In the genomic region with DNA sequence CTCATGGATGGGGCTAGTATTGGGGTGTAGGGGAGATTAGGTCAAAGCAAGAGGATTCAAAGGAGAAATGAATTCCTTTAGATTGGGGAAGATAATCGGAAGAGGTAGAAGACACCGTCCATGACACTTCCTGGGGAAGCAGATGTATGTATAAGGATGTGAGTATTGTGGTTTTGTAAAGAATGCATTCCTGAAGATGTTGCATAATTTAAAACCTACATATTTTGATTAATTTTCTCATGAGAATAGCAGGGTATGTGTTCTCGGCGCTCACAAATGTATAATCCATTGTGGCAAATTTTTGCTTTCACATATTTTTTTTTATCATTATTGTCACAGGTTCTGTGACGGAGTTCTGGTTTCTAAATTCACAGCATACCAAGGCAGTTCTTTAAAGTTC, we compare ENCODE assay signal across 1 cellular context.
TF ChIP-seq lines count a peak whose summit lies in the region.

No MANE protein-coding gene starts in this region.

TF ChIP-seq in HepG2, 621 proteins besides CTCF, POLR2A, EP300 and RAD21:
- TF ChIP-seq SP2 (CRISPR knock-in tag; IDR thresholded peaks at IDR 0.05) (no peak), KLF6 (CRISPR knock-in tag; IDR thresholded peaks at IDR 0.05) (no peak), ZNF282 (IDR thresholded peaks at IDR 0.05; ENCODE audit: partially characterized antibody) (no peak), ZNF205 (CRISPR knock-in tag; IDR thresholded peaks at IDR 0.05) (no peak), NR1H2 (CRISPR knock-in tag; IDR thresholded peaks at IDR 0.05; ENCODE audit: borderline replicate concordance, low read depth) (no peak), ISL2 (CRISPR knock-in tag; IDR thresholded peaks at IDR 0.05) (no peak), NAIF1 (CRISPR knock-in tag; IDR thresholded peaks at IDR 0.05; ENCODE audit: borderline replicate concordance) (no peak), NFRKB (IDR thresholded peaks at IDR 0.05) (no peak), ZNF629 (CRISPR knock-in tag; conservative IDR thresholded peaks at IDR 0.05) (no peak), PAF1 (CRISPR knock-in tag; IDR thresholded peaks at IDR 0.05) (no peak), SRSF1 (optimal IDR thresholded peaks at IDR 0.05; ENCODE audit: low read depth, low read length) (no peak), SP140L (CRISPR knock-in tag; IDR thresholded peaks at IDR 0.05; ENCODE audit: borderline replicate concordance) (no peak)
- TF ChIP-seq, protein P1, sequence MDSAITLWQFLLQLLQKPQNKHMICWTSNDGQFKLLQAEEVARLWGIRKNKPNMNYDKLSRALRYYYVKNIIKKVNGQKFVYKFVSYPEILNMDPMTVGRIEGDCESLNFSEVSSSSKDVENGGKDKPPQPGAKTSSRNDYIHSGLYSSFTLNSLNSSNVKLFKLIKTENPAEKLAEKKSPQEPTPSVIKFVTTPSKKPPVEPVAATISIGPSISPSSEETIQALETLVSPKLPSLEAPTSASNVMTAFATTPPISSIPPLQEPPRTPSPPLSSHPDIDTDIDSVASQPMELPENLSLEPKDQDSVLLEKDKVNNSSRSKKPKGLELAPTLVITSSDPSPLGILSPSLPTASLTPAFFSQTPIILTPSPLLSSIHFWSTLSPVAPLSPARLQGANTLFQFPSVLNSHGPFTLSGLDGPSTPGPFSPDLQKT (CRISPR knock-in tag; IDR thresholded peaks at IDR 0.05; ENCODE audit: borderline replicate concordance), result no peak
- TF ChIP-seq, protein P2, sequence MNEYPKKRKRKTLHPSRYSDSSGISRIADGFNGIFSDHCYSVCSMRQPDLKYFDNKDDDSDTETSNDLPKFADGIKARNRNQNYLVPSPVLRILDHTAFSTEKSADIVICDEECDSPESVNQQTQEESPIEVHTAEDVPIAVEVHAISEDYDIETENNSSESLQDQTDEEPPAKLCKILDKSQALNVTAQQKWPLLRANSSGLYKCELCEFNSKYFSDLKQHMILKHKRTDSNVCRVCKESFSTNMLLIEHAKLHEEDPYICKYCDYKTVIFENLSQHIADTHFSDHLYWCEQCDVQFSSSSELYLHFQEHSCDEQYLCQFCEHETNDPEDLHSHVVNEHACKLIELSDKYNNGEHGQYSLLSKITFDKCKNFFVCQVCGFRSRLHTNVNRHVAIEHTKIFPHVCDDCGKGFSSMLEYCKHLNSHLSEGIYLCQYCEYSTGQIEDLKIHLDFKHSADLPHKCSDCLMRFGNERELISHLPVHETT (CRISPR knock-in tag; conservative IDR thresholded peaks at IDR 0.05), result no peak
- TF ChIP-seq, protein P3, sequence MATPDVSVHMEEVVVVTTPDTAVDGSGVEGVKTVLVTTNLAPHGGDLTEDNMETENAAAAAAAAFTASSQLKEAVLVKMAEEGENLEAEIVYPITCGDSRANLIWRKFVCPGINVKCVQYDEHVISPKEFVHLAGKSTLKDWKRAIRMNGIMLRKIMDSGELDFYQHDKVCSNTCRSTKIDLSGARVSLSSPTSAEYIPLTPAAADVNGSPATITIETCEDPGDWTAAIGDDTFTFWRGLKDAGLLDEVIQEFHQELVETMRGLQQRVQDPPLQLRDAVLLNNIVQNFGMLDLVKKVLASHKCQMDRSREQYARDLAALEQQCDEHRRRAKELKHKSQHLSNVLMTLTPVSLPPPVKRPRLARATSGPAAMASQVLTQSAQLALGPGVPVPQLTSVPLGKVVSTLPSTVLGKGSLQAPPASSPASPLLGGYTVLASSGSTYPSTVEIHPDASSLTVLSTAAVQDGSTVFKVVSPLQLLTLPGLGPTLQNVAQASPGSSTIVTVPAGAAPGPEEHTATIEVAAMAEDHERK (CRISPR knock-in tag; IDR thresholded peaks at IDR 0.05; ENCODE audit: low read depth), result no peak
- TF ChIP-seq, protein P4, sequence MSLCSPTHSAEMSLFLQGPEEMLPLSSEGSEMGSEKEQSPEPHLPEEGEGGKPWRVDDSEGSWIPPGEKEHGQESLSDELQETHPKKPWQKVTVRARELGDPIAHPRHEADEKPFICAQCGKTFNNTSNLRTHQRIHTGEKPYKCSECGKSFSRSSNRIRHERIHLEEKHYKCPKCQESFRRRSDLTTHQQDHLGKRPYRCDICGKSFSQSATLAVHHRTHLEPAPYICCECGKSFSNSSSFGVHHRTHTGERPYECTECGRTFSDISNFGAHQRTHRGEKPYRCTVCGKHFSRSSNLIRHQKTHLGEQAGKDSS (CRISPR knock-in tag; IDR thresholded peaks at IDR 0.05; ENCODE audit: borderline replicate concordance, low read depth), result no peak
- TF ChIP-seq, protein P5, sequence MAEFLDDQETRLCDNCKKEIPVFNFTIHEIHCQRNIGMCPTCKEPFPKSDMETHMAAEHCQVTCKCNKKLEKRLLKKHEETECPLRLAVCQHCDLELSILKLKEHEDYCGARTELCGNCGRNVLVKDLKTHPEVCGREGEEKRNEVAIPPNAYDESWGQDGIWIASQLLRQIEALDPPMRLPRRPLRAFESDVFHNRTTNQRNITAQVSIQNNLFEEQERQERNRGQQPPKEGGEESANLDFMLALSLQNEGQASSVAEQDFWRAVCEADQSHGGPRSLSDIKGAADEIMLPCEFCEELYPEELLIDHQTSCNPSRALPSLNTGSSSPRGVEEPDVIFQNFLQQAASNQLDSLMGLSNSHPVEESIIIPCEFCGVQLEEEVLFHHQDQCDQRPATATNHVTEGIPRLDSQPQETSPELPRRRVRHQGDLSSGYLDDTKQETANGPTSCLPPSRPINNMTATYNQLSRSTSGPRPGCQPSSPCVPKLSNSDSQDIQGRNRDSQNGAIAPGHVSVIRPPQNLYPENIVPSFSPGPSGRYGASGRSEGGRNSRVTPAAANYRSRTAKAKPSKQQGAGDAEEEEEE (CRISPR knock-in tag; IDR thresholded peaks at IDR 0.05; ENCODE audit: borderline replicate concordance), result no peak
- TF ChIP-seq, protein P6, sequence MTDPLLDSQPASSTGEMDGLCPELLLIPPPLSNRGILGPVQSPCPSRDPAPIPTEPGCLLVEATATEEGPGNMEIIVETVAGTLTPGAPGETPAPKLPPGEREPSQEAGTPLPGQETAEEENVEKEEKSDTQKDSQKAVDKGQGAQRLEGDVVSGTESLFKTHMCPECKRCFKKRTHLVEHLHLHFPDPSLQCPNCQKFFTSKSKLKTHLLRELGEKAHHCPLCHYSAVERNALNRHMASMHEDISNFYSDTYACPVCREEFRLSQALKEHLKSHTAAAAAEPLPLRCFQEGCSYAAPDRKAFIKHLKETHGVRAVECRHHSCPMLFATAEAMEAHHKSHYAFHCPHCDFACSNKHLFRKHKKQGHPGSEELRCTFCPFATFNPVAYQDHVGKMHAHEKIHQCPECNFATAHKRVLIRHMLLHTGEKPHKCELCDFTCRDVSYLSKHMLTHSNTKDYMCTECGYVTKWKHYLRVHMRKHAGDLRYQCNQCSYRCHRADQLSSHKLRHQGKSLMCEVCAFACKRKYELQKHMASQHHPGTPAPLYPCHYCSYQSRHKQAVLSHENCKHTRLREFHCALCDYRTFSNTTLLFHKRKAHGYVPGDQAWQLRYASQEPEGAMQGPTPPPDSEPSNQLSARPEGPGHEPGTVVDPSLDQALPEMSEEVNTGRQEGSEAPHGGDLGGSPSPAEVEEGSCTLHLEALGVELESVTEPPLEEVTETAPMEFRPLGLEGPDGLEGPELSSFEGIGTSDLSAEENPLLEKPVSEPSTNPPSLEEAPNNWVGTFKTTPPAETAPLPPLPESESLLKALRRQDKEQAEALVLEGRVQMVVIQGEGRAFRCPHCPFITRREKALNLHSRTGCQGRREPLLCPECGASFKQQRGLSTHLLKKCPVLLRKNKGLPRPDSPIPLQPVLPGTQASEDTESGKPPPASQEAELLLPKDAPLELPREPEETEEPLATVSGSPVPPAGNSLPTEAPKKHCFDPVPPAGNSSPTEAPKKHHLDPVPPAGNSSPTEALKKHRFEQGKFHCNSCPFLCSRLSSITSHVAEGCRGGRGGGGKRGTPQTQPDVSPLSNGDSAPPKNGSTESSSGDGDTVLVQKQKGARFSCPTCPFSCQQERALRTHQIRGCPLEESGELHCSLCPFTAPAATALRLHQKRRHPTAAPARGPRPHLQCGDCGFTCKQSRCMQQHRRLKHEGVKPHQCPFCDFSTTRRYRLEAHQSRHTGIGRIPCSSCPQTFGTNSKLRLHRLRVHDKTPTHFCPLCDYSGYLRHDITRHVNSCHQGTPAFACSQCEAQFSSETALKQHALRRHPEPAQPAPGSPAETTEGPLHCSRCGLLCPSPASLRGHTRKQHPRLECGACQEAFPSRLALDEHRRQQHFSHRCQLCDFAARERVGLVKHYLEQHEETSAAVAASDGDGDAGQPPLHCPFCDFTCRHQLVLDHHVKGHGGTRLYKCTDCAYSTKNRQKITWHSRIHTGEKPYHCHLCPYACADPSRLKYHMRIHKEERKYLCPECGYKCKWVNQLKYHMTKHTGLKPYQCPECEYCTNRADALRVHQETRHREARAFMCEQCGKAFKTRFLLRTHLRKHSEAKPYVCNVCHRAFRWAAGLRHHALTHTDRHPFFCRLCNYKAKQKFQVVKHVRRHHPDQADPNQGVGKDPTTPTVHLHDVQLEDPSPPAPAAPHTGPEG (CRISPR knock-in tag; IDR thresholded peaks at IDR 0.05), result no peak
- TF ChIP-seq, protein P7, sequence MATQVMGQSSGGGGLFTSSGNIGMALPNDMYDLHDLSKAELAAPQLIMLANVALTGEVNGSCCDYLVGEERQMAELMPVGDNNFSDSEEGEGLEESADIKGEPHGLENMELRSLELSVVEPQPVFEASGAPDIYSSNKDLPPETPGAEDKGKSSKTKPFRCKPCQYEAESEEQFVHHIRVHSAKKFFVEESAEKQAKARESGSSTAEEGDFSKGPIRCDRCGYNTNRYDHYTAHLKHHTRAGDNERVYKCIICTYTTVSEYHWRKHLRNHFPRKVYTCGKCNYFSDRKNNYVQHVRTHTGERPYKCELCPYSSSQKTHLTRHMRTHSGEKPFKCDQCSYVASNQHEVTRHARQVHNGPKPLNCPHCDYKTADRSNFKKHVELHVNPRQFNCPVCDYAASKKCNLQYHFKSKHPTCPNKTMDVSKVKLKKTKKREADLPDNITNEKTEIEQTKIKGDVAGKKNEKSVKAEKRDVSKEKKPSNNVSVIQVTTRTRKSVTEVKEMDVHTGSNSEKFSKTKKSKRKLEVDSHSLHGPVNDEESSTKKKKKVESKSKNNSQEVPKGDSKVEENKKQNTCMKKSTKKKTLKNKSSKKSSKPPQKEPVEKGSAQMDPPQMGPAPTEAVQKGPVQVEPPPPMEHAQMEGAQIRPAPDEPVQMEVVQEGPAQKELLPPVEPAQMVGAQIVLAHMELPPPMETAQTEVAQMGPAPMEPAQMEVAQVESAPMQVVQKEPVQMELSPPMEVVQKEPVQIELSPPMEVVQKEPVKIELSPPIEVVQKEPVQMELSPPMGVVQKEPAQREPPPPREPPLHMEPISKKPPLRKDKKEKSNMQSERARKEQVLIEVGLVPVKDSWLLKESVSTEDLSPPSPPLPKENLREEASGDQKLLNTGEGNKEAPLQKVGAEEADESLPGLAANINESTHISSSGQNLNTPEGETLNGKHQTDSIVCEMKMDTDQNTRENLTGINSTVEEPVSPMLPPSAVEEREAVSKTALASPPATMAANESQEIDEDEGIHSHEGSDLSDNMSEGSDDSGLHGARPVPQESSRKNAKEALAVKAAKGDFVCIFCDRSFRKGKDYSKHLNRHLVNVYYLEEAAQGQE (IDR thresholded peaks at IDR 0.05; ENCODE audit: borderline replicate concordance in 1 of 2, low read depth in 1 of 2, low read length in 2 of 2), result no peak
